In the genomic region with DNA sequence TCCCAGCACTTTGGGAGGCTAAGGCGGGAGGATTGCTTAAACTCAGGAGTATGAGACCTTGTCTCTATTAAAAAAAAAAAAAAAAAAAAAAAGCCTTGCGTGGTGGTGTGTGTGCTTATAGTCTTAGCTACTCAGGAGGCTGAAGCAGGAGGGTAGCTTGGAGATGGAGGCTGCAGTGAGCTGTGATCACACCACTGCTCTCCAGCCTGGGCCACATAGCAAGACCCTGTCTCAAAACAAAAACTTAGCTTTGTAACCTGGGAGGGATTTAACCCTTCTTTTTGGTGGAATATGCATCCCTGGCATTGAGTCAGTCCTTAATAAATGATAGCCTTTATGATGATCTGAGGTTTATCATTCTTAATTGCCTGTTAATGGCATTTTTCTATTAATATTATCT, we compare ENCODE assay signal across 17 cellular contexts. TPM values are rescaled to one million over a fixed set of nuclear protein-coding genes. Genes with fewer than 3 reads are reported as not detected.
A peak's percentile ranks its signal among the peaks of the same experiment; 100 is the strongest.
DNase-seq lines count a peak whose midpoint lies in the region; ATAC-seq, FAIRE-seq and TF ChIP-seq lines count a peak whose summit lies in the region.
"Had no signal": no experiment of that assay in that cellular context is flagged by ENCODE, and none has a peak within 500 bp of the region (broad histone marks: within the 10 kb centered on the region; RNA-seq: fewer than 3 reads in every experiment).

No MANE protein-coding gene starts in this region.

- H3K4me2 ChIP-seq in DND-41 (ENCODE audit: insufficient read depth, low read length) (no peak overlapping the region), K562 (ENCODE audit: insufficient read depth, low read length) (no peak overlapping the region)

- peaks cover 99% of the 10 kb centered on the region for H3K79me2 ChIP-seq in DND-41 (ENCODE audit: insufficient read depth, low read length)
- peaks cover 51% of the 10 kb centered on the region for H3K79me2 ChIP-seq in K562 (ENCODE audit: control insufficient read depth, insufficient read depth, low read length)

- H3K27me3 Mint-ChIP-seq in osteocyte (ENCODE audit: unreplicated experiment) = no peaks in the 10 kb centered on the region
- H3K27me3 Mint-ChIP-seq: CD4-positive, alpha-beta T cell had no signal

- peaks cover 10% of the 10 kb centered on the region for H3K36me3 Mint-ChIP-seq in osteocyte (ENCODE audit: unreplicated experiment)

- H3K9me1 ChIP-seq in K562 (ENCODE audit: control insufficient read depth, insufficient read depth, low read length) = no peaks in the 10 kb centered on the region

- peak overlapping the region; percentile 59 for H3K27ac ChIP-seq in 22Rv1
- H3K27ac ChIP-seq in DND-41 (ENCODE audit: low read length) = no peak overlapping the region
- H3K27ac ChIP-seq in K562 (ENCODE audit: extremely low read depth, low read depth, low read length) = no peak overlapping the region

- CTCF ChIA-PET in K562 (lab: Yijun Ruan, JAX; ENCODE audit: low intra/inter-chr PET ratio) = no interaction called here

- no peak overlapping the region for H3K4me3 ChIP-seq in DND-41 (ENCODE audit: low read depth in 1 of 2, low read length in 2 of 2)
- H3K4me3 ChIP-seq in K562 = no peak overlapping the region
- H3K4me3 ChIP-seq: HAP-1 had no signal

- no peak overlapping the region for H3K4me3 Mint-ChIP-seq in osteocyte (ENCODE audit: unreplicated experiment)
- H3K4me3 Mint-ChIP-seq: CD4-positive, alpha-beta T cell had no signal

- no peak overlapping the region for H2AFZ ChIP-seq in DND-41 (ENCODE audit: low read depth, low read length)
- no peak overlapping the region for H2AFZ ChIP-seq in K562 (ENCODE audit: low read depth, low read length)

- H3K4me1 ChIP-seq in DND-41 (ENCODE audit: insufficient read depth, low read length) (no peaks in the 10 kb centered on the region), K562 (replicated peaks in 1 of 2; ENCODE audit: control insufficient read depth in 2 of 2, insufficient read depth in 2 of 2, low read length in 2 of 2) (no peaks in the 10 kb centered on the region; a peak in 1 of 5 replicates)

- H4K20me1 ChIP-seq in DND-41 (ENCODE audit: insufficient read depth, low read length) (peaks cover 66% of the 10 kb centered on the region), K562 (replicated peaks; ENCODE audit: control insufficient read depth, insufficient read depth, low read length) (peaks cover 5% of the 10 kb centered on the region)

- H3K9ac ChIP-seq in DND-41 (ENCODE audit: low read depth, low read length) (no peak overlapping the region), K562 (ENCODE audit: insufficient read depth in 1 of 2, low read depth in 2 of 2, low read length in 2 of 2) (no peak overlapping the region)

- FAIRE-seq in K562 (lab: Jason Lieb, UNC) = no peak
- FAIRE-seq: A204.1, D721Med, GM19239, H1 had no signal

- POLR2A ChIA-PET in K562 (lab: Yijun Ruan, JAX) = interaction anchor here (0.8 to 2.2 kb wide), 6 partner anchors 8 to 49 kb away, joined by 3 to 16 read pairs (median 4); no protein-coding TSS in a partner anchor

- H3K36me3 ChIP-seq in DND-41 (ENCODE audit: insufficient read depth, low read length) = peaks cover 96% of the 10 kb centered on the region
- H3K36me3 ChIP-seq in K562 (ENCODE audit: control insufficient read depth, insufficient read depth, low read length) = peaks cover 77% of the 10 kb centered on the region

- no TSS peak for BruUV-seq in K562 (replicated peaks; lab: Mats Ljungman, UMichigan)

- no peak overlapping the region for H3K27ac Mint-ChIP-seq in osteocyte (ENCODE audit: unreplicated experiment)
- H3K27ac Mint-ChIP-seq: CD4-positive, alpha-beta T cell had no signal

- no peak for TF ChIP-seq POLR2A in K562 (conservative IDR thresholded peaks at IDR 0.05)

- intact Hi-C loops in K562 (cut with micrococcal nuclease) = no loop called here

- TF ChIP-seq RAD21 in K562 (CRISPR knock-in tag; conservative IDR thresholded peaks at IDR 0.05 in 1 of 2, IDR thresholded peaks at IDR 0.05 in 1 of 2) = no peak

- no peaks in the 10 kb centered on the region for H3K9me3 Mint-ChIP-seq in osteocyte (ENCODE audit: unreplicated experiment)
- H3K9me3 Mint-ChIP-seq: CD4-positive, alpha-beta T cell had no signal

- in situ Hi-C loops in K562 (cut with MboI) = no loop called here

- H3K9me3 ChIP-seq in DND-41 (ENCODE audit: insufficient read depth, low read length, severe bottlenecking) = no peaks in the 10 kb centered on the region
- H3K9me3 ChIP-seq in K562 (replicated peaks; ENCODE audit: control insufficient read depth, insufficient read depth, low read depth, low read length) = no peaks in the 10 kb centered on the region
- H3K9me3 ChIP-seq: BE2C, Caco-2, HAP-1 had no signal

- DNase-seq in DND-41 (no peak), K562 (ENCODE audit: extremely low read depth in 1 of 4, low spot score in 3 of 4) (no peak), osteocyte (ENCODE audit: extremely low spot score, unreplicated experiment) (peak; percentile 21), GM03348 (ENCODE audit: low spot score) (no peak)
- no peak for DNase-seq in activated naive CD4-positive, alpha-beta T cell treated with anti-CD3 and anti-CD28 coated beads, Interleukin-2, amount 50 U/mL, for 16 hours
- DNase-seq: ACHN; BE2C; C1 segment of cervical spinal cord; Caco-2; CD4-positive, alpha-beta T cell; GDM1 had no signal

- no peak for TF ChIP-seq EP300 in K562 (IDR thresholded peaks at IDR 0.05; ENCODE audit: low read length)

- TF ChIP-seq CTCF in 22Rv1 (IDR thresholded peaks at IDR 0.05) (no peak), DND-41 (IDR thresholded peaks at IDR 0.05; ENCODE audit: borderline replicate concordance, extremely low read depth, low read length, poor library complexity, severe bottlenecking) (no peak), K562 (IDR thresholded peaks at IDR 0.05 in 2 of 3, conservative IDR thresholded peaks at IDR 0.05 in 1 of 3; ENCODE audit: insufficient read depth in 2 of 3, low read depth in 1 of 3, low read length in 3 of 3) (no peak), osteocyte (IDR thresholded peaks at IDR 0.05) (no peak)

- 96% methylated on average over 2 of the region's 2 CpGs for WGBS in K562 (ENCODE audit: insufficient coverage, low coverage, missing lambda C conversion rate)

- 0 out of 3 replicates have a peak, but pooled peaks have one; percentile 29 for ATAC-seq in DND-41 (ENCODE audit: insufficient read depth, low read depth)
- no peak for ATAC-seq in K562

- peaks cover 23% of the 10 kb centered on the region for H3K4me1 Mint-ChIP-seq in osteocyte (ENCODE audit: unreplicated experiment)

- H3K27me3 ChIP-seq in DND-41 (ENCODE audit: insufficient read depth, low read length, poor library complexity) (no peaks in the 10 kb centered on the region), K562 (ENCODE audit: control insufficient read depth in 2 of 2, insufficient read depth in 2 of 2, low read length in 2 of 2) (no peaks in the 10 kb centered on the region)
- H3K27me3 ChIP-seq: BE2C had no signal

TF ChIP-seq in K562, 482 proteins besides CTCF, POLR2A, EP300 and RAD21:
- TF ChIP-seq ZNF121 (CRISPR knock-in tag; conservative IDR thresholded peaks at IDR 0.05) (0 out of 2 replicates have a peak, but pooled peaks have one; percentile 19), CEBPG (CRISPR knock-in tag; IDR thresholded peaks at IDR 0.05) (no peak), CEBPG (tag; conservative IDR thresholded peaks at IDR 0.05 in 1 of 2, IDR thresholded peaks at IDR 0.05 in 1 of 2) (no peak)

RNA-seq across cellular contexts. Expression of a gene that starts 12.8 kb away (rescaled TPM):
- total RNA-seq in K562 (2011; cell fraction: chromatin; rRNA removed; ENCODE audit: low replicate concordance) = 293 and 377 TPM in 2 replicates
- total RNA-seq in K562 (2011; cell fraction: nucleolus; rRNA removed) = 176 and 183 TPM in 2 replicates
- total RNA-seq in K562 (2011; cell fraction: nucleoplasm; rRNA removed) = 261 and 321 TPM in 2 replicates
- total RNA-seq in K562 (2014; rRNA removed) (20.5 and 25.7 TPM in 2 replicates), K562 (2014; rRNA removed; fragmentation: Illumina TruSeq; extraction: Trizol) (32.3 and 36.0 TPM in 2 replicates), K562 (2015; rRNA removed; fragmentation: Illumina TruSeq; extraction: Trizol) (25.7 and 27.7 TPM in 2 replicates), K562 (2021) (63.5 and 65.3 TPM in 2 replicates), osteocyte (76.8 and 79.6 TPM in 2 replicates)
- polyA plus RNA-seq in K562 (2011; rRNA removed) (48.7 and 56.4 TPM in 2 replicates), K562 (2014; fragmentation: Illumina TruSeq; extraction: Trizol) (45.1 and 48.7 TPM in 2 replicates), K562 (2014; fragmentation: Nextera tagmentation; extraction: Ambion mirVana) (1 to 10 TPM; 6.5 to 8.4 TPM), K562 (2014; rRNA removed) (38.6 and 44.3 TPM in 2 replicates)
- polyA plus RNA-seq in K562 (2011; cell fraction: cytosol; rRNA removed) = 23.8 and 39.3 TPM in 2 replicates
- polyA plus RNA-seq in K562 (2011; cell fraction: nucleus; rRNA removed) = 222 and 235 TPM in 2 replicates
- polyA plus RNA-seq in K562 (2012) = 39.0 and 51.7 TPM in 2 replicates
- polyA minus RNA-seq in K562 (2011; rRNA and poly(A)+ RNA removed) = 65.7 and 67.5 TPM in 2 replicates
- 23.8 and 28.4 TPM in 2 replicates for polyA minus RNA-seq in K562 (2011; cell fraction: cytosol; rRNA and poly(A)+ RNA removed)
- 55.1 and 86.6 TPM in 2 replicates for polyA minus RNA-seq in K562 (2011; cell fraction: nucleus; rRNA and poly(A)+ RNA removed)
